11 cellular contexts compared by ENCODE assay signal in the genomic region with DNA sequence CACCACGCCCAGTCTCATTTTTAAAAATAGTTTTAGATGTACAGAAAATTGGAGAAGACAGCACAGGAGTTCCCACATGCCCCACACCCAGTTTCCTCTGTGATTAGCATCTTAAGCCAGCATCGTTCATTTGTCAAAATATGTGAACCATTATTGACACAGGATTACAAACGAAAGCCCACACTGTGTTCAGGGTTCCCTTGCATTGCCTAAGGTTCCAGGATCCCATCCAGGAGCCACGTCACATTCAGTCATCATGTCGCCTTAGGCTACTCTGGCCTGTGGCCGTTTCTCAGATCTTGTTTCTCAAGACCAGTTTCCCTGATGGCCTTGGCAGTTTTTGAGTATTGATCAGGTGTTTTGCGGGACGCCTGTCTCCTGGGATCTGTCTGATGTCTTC. TPM values are rescaled to one million over a fixed set of nuclear protein-coding genes. Genes with fewer than 3 reads are reported as not detected.
DNase-seq lines count a peak whose midpoint lies in the region; ATAC-seq and TF ChIP-seq lines count a peak whose summit lies in the region.
"Had no signal": no experiment of that assay in that cellular context is flagged by ENCODE, and none has a peak within 500 bp of the region (broad histone marks: within the 10 kb centered on the region; RNA-seq: fewer than 3 reads in every experiment).

No MANE protein-coding gene starts in this region.

- no peak for ATAC-seq in CD4-positive, CD25-positive, alpha-beta regulatory T cell (ENCODE audit: low read depth in 2 of 2)
- no peak for ATAC-seq in GM21390 (IDR thresholded peaks at IDR 0.05; ENCODE audit: unreplicated experiment)
- no peak for ATAC-seq in HG03354 (IDR thresholded peaks at IDR 0.05; ENCODE audit: poor library complexity, severe bottlenecking, unreplicated experiment)
- no peak for ATAC-seq in GM19023 (IDR thresholded peaks at IDR 0.05; ENCODE audit: unreplicated experiment)

- peak overlapping the region; percentile 97 to 98 (median 97) for H3K27ac Mint-ChIP-seq in CD4-positive, CD25-positive, alpha-beta regulatory T cell
- peak overlapping the region; percentile 95 for H3K27ac Mint-ChIP-seq in dendritic cell treated with granulocyte-macrophage colony-stimulating factor and Interleukin-4, amounts not matched to agents 40 ng/mL and 50 ng/mL, for 4 days
- H3K27ac Mint-ChIP-seq: type B pancreatic cell had no signal

- no peaks in the 10 kb centered on the region for H3K27me3 ChIP-seq in CD4-positive, CD25-positive, alpha-beta regulatory T cell (ENCODE audit: control insufficient read depth, insufficient read depth, low read length)
- H3K27me3 ChIP-seq in neutrophil, result no peaks in the 10 kb centered on the region
- H3K27me3 ChIP-seq: adrenal gland had no signal

- H3K9me3 Mint-ChIP-seq in CD4-positive, CD25-positive, alpha-beta regulatory T cell, result no peaks in the 10 kb centered on the region
- no peaks in the 10 kb centered on the region for H3K9me3 Mint-ChIP-seq in dendritic cell treated with granulocyte-macrophage colony-stimulating factor and Interleukin-4, amounts not matched to agents 40 ng/mL and 50 ng/mL, for 4 days
- H3K9me3 Mint-ChIP-seq: type B pancreatic cell had no signal

- peaks cover 54% of the 10 kb centered on the region for H3K4me1 ChIP-seq in CD4-positive, CD25-positive, alpha-beta regulatory T cell (ENCODE audit: control insufficient read depth, insufficient read depth, low read length, poor library complexity, severe bottlenecking)
- peaks cover 25 to 28% of the 10 kb centered on the region in 2 experiments for H3K4me1 ChIP-seq in neutrophil (ENCODE audit: control insufficient read depth in 1 of 2, insufficient read depth in 1 of 2, low read depth in 1 of 2, low read length in 1 of 2)

- peak overlapping the region; percentile 88 for H3K27ac ChIP-seq in CD4-positive, CD25-positive, alpha-beta regulatory T cell (ENCODE audit: insufficient read depth, low read length, poor library complexity, severe bottlenecking)
- H3K27ac ChIP-seq in neutrophil, result peak overlapping the region; percentile 97

- H3K27me3 Mint-ChIP-seq in CD4-positive, CD25-positive, alpha-beta regulatory T cell, result no peaks in the 10 kb centered on the region
- H3K27me3 Mint-ChIP-seq in dendritic cell treated with granulocyte-macrophage colony-stimulating factor and Interleukin-4, amounts not matched to agents 40 ng/mL and 50 ng/mL, for 4 days, result no peaks in the 10 kb centered on the region
- H3K27me3 Mint-ChIP-seq: type B pancreatic cell had no signal

- H3K36me3 Mint-ChIP-seq in CD4-positive, CD25-positive, alpha-beta regulatory T cell, result no peaks in the 10 kb centered on the region
- no peaks in the 10 kb centered on the region for H3K36me3 Mint-ChIP-seq in dendritic cell treated with granulocyte-macrophage colony-stimulating factor and Interleukin-4, amounts not matched to agents 40 ng/mL and 50 ng/mL, for 4 days (ENCODE audit: low read depth)
- H3K36me3 Mint-ChIP-seq: type B pancreatic cell had no signal

- peaks cover 14 to 77% (median 50%) of the 10 kb centered on the region in 4 donors for H3K4me1 Mint-ChIP-seq in CD4-positive, CD25-positive, alpha-beta regulatory T cell
- peaks cover 56% of the 10 kb centered on the region for H3K4me1 Mint-ChIP-seq in dendritic cell treated with granulocyte-macrophage colony-stimulating factor and Interleukin-4, amounts not matched to agents 40 ng/mL and 50 ng/mL, for 4 days (ENCODE audit: low read depth)

- DNase-seq in CD4-positive, CD25-positive, alpha-beta regulatory T cell, result peak in 1 of 3 donors; percentile 55
- DNase-seq in M059J (ENCODE audit: low read depth), result peak; percentile 96
- DNase-seq in DMS153 (lab: John Stamatoyannopoulos, UW), result no peak
- DNase-seq: adrenal gland, GF-D8 had no signal

- H3K4me3 Mint-ChIP-seq in CD4-positive, CD25-positive, alpha-beta regulatory T cell, result peak overlapping the region; percentile 63 to 86 (median 78)
- no peak overlapping the region for H3K4me3 Mint-ChIP-seq in dendritic cell treated with granulocyte-macrophage colony-stimulating factor and Interleukin-4, amounts not matched to agents 40 ng/mL and 50 ng/mL, for 4 days
- H3K4me3 Mint-ChIP-seq: type B pancreatic cell had no signal

- no peaks in the 10 kb centered on the region for H3K36me3 ChIP-seq in CD4-positive, CD25-positive, alpha-beta regulatory T cell (ENCODE audit: control insufficient read depth, insufficient read depth, low read length)
- no peaks in the 10 kb centered on the region for H3K36me3 ChIP-seq in neutrophil
- H3K36me3 ChIP-seq: adrenal gland had no signal

- H3K9me3 ChIP-seq in CD4-positive, CD25-positive, alpha-beta regulatory T cell (ENCODE audit: control insufficient read depth in 2 of 2, low read length in 2 of 2), result no peaks in the 10 kb centered on the region
- no peaks in the 10 kb centered on the region for H3K9me3 ChIP-seq in neutrophil
- H3K9me3 ChIP-seq: adrenal gland had no signal

- intact Hi-C loops in dendritic cell treated with granulocyte-macrophage colony-stimulating factor and Interleukin-4, amounts not matched to agents 40 ng/mL and 50 ng/mL, for 4 days (cut with micrococcal nuclease), result no loop called here

- TF ChIP-seq CTCF in neutrophil (IDR thresholded peaks at IDR 0.05), result no peak

- peak overlapping the region; percentile 57 for H3K4me3 ChIP-seq in CD4-positive, CD25-positive, alpha-beta regulatory T cell (ENCODE audit: low read depth, low read length)
- H3K4me3 ChIP-seq in neutrophil (ENCODE audit: low read depth in 1 of 2, low read length in 1 of 2), result no peak overlapping the region
- H3K4me3 ChIP-seq: adrenal gland had no signal

RNA-seq across cellular contexts. Expression of a gene that starts 34.7 kb away (rescaled TPM):
- 252 TPM for total RNA-seq in CD4-positive, CD25-positive, alpha-beta regulatory T cell
- 100 to 1,000 TPM; 347 to 450 (median 421) TPM for polyA plus RNA-seq in CD4-positive, CD25-positive, alpha-beta regulatory T cell
- total RNA-seq in M059J (2014; rRNA removed; shearing (Covaris generic)), result 1.5 and 5.4 TPM in 2 replicates

Comparison
In these comparisons a context has a peak if more than half of its experiments do, and no peak if none do; other contexts are left out.
1. RNA of a gene that starts 34.7 kb away (total RNA-seq): 252 TPM in CD4-positive, CD25-positive, alpha-beta regulatory T cell (single experiment); 1.5 to 5.4 TPM in M059J; every median in the first group is over 10 times any median in the second.